ENCODE assay signal across 26 cellular contexts in genomic region chr14:105554022-105554421, GRCh38.
"Had no signal": no experiment of that assay in that cellular context is flagged by ENCODE, and none has a peak within 500 bp of the region (broad histone marks: within the 10 kb centered on the region; RNA-seq: fewer than 3 reads in every experiment).

No MANE protein-coding gene starts in this region.

- H3K4me2 ChIP-seq: neural progenitor cell had no signal

- H3K9me3 ChIP-seq: pancreas, prostate gland, right lobe of liver, sigmoid colon, suprapubic skin, testis, tibial artery, transverse colon, vagina had no signal

- H3K36me3 ChIP-seq: neural progenitor cell, pancreas, prostate gland, right lobe of liver, sigmoid colon, suprapubic skin, tibial artery, transverse colon, vagina had no signal

- H3K27me3 ChIP-seq: neural progenitor cell, pancreas, right lobe of liver, suprapubic skin, testis, vagina had no signal

- H3K4me3 ChIP-seq: neural progenitor cell, pancreas, prostate gland, right lobe of liver, sigmoid colon, suprapubic skin, testis, tibial artery, transverse colon, vagina had no signal

- H2AFZ ChIP-seq: neural progenitor cell had no signal

- H3K9ac ChIP-seq: neural progenitor cell had no signal

- ATAC-seq: naive thymus-derived CD4-positive, alpha-beta T cell; natural killer cell; pancreas; right cardiac atrium; right lobe of liver; stimulated activated memory B cell treated with anti-CD40 and anti-IgM and Interleukin-4, amounts not matched to agents 10 μg/mL and 1 μg/mL and 100 μg/mL, for 72 hours; stimulated activated naive CD8-positive, alpha-beta T cell treated with anti-CD3 and anti-CD28 coated beads, Interleukin-15, amount 100 ng/mL, for 72 hours; stimulated activated naive CD8-positive, alpha-beta T cell treated with anti-CD3 and anti-CD28 coated beads, Interleukin-15, Interleukin-2, amounts not matched to agents 100 U/mL and 50 U/mL, for 24 hours had no signal

- H3K27ac ChIP-seq: neural progenitor cell, pancreas, right lobe of liver, sigmoid colon, suprapubic skin, testis, tibial artery, transverse colon, vagina had no signal

- H3K4me1 ChIP-seq: neural progenitor cell, pancreas, prostate gland, right lobe of liver, sigmoid colon, suprapubic skin, testis, tibial artery, transverse colon, vagina had no signal

- DNase-seq: naive thymus-derived CD4-positive, alpha-beta T cell; natural killer cell; occipital lobe; retina; right cardiac atrium; right lobe of liver; sigmoid colon; small intestine; stimulated activated CD4-positive, alpha-beta T cell treated with anti-CD3 and anti-CD28 coated beads, Interleukin-15, amount 100 ng/mL, for 24 hours; stimulated activated CD4-positive, alpha-beta T cell treated with anti-CD3 and anti-CD28 coated beads, Interleukin-2, amount 100 ng/mL, for 24 hours; stimulated activated CD4-positive, alpha-beta T cell treated with anti-CD3 and anti-CD28 coated beads, Interleukin-2, amount 100 ng/mL, for 48 hours; stimulated activated CD4-positive, alpha-beta T cell treated with anti-CD3 and anti-CD28 coated beads, Interleukin-4, amount 100 ng/mL, for 24 hours; stimulated activated CD8-positive, alpha-beta memory T cell treated with anti-CD3 and anti-CD28 coated beads, Interleukin-4, amount 100 ng/mL, for 48 hours; stimulated activated naive CD4-positive, alpha-beta T cell; stimulated activated naive CD8-positive, alpha-beta T cell treated with anti-CD3 and anti-CD28 coated beads, Interleukin-15, amount 100 ng/mL, for 72 hours; stimulated activated naive CD8-positive, alpha-beta T cell treated with anti-CD3 and anti-CD28 coated beads, Interleukin-15, Interleukin-2, amounts not matched to agents 100 U/mL and 50 U/mL, for 24 hours; substantia nigra; testis; tibial artery; transverse colon had no signal
